9 cellular contexts compared by ENCODE assay signal in genomic region chr12:52035926-52036325, GRCh38. TPM values are rescaled to one million over a fixed set of nuclear protein-coding genes. Genes with fewer than 3 reads are reported as not detected.
A peak's percentile ranks its signal among the peaks of the same experiment; 100 is the strongest.
DNase-seq lines count a peak whose midpoint lies in the region; ATAC-seq and TF ChIP-seq lines count a peak whose summit lies in the region.
"Had no signal": no experiment of that assay in that cellular context is flagged by ENCODE, and none has a peak within 500 bp of the region (broad histone marks: within the 10 kb centered on the region; RNA-seq: fewer than 3 reads in every experiment).

No MANE protein-coding gene starts in this region.

- TF ChIP-seq POLR2A in vagina (IDR thresholded peaks at IDR 0.05) = no peak

- H3K4me3 Mint-ChIP-seq in chondrocyte (ENCODE audit: unreplicated experiment) (peak overlapping the region; percentile 47), natural killer cell (peak overlapping the region; percentile 60)

- 76 to 83% methylated on average over 2 of the region's 2 CpGs for WGBS in heart right ventricle, 2 donors

- peaks cover 54% of the 10 kb centered on the region for H3K4me1 Mint-ChIP-seq in chondrocyte (ENCODE audit: low read depth)
- H3K4me1 Mint-ChIP-seq in natural killer cell = peaks cover 6 to 21% of the 10 kb centered on the region in 2 donors

- TF ChIP-seq CTCF in heart right ventricle (IDR thresholded peaks at IDR 0.05) (no peak), chondrocyte (IDR thresholded peaks at IDR 0.05) (no peak), natural killer cell (IDR thresholded peaks at IDR 0.05) (no peak), vagina (IDR thresholded peaks at IDR 0.05) (no peak), GM10248 (IDR thresholded peaks at IDR 0.05; ENCODE audit: control extremely low read depth, extremely low read depth, low read depth, missing control alignments) (no peak)

- DNase-seq in heart right ventricle = no peak
- no peak for DNase-seq in Right ventricle myocardium superior
- DNase-seq in chondrocyte (ENCODE audit: low spot score) = no peak
- DNase-seq in natural killer cell = no peak
- DNase-seq in vagina (ENCODE audit: extremely low spot score in 2 of 2) = no peak
- DNase-seq in pons (ENCODE audit: low spot score) = no peak
- DNase-seq in NCI-H69 (lab: John Stamatoyannopoulos, UW) = no peak
- DNase-seq in GM10248 (ENCODE audit: extremely low spot score) = no peak
- DNase-seq: NCI-H345 had no signal

- intact Hi-C loops in heart right ventricle (cut with DNase I) (no loop called here), Right ventricle myocardium superior (cut with DNase I) (no loop called here), natural killer cell (cut with micrococcal nuclease) (no loop called here), vagina (cut with DNase I) (no loop called here)

- CTCF ChIA-PET in GM10248 (lab: Yijun Ruan, JAX) = interaction anchor here (1.2 to 33.0 kb wide), 4 partner anchors 10 to 86 kb away, joined by 3 to 1220 read pairs (median 88); partner anchors contain the start of genes ATG101, NR4A1 and SMIM41

- H3K27ac ChIP-seq in heart right ventricle (peak overlapping the region in 7 of 10 donors; percentile 74 to 95 (median 94)), vagina (peak overlapping the region; percentile 98)

- no peaks in the 10 kb centered on the region for H3K36me3 ChIP-seq in heart right ventricle
- H3K36me3 ChIP-seq in vagina = no peaks in the 10 kb centered on the region

- H3K36me3 Mint-ChIP-seq in chondrocyte (ENCODE audit: low read depth) (no peaks in the 10 kb centered on the region), natural killer cell (no peaks in the 10 kb centered on the region)

- H3K27ac Mint-ChIP-seq in chondrocyte (ENCODE audit: unreplicated experiment) (peak overlapping the region; percentile 88), natural killer cell (peak overlapping the region; percentile 77 to 87)

- H3K27me3 ChIP-seq in heart right ventricle (peaks cover 0 to 5% (median 0%) of the 10 kb centered on the region in 7 donors), vagina (no peaks in the 10 kb centered on the region)

- H3K9me3 Mint-ChIP-seq in chondrocyte (ENCODE audit: low read depth) (no peaks in the 10 kb centered on the region), natural killer cell (no peaks in the 10 kb centered on the region)

- POLR2A ChIA-PET in GM10248 (lab: Yijun Ruan, JAX) = interaction anchor here (1.5 kb wide), 1 partner anchor 15 kb away, joined by 6 read pairs; the partner anchor contains the start of gene NR4A1

- H3K27me3 Mint-ChIP-seq in chondrocyte (ENCODE audit: low read depth) (no peaks in the 10 kb centered on the region), natural killer cell (ENCODE audit: low read depth in 2 of 2) (peaks cover 0 to 11% of the 10 kb centered on the region in 2 donors)

- no peak for ATAC-seq in heart right ventricle
- no peak for ATAC-seq in Right ventricle myocardium superior (ENCODE audit: poor library complexity)
- ATAC-seq in natural killer cell = no peak

- H3K4me1 ChIP-seq in heart right ventricle (peaks cover 27 to 87% (median 69%) of the 10 kb centered on the region in 9 donors), vagina (peaks cover 50% of the 10 kb centered on the region)

- no peaks in the 10 kb centered on the region for H3K9me3 ChIP-seq in heart right ventricle
- no peaks in the 10 kb centered on the region for H3K9me3 ChIP-seq in vagina

- H3K4me3 ChIP-seq in heart right ventricle (no peak overlapping the region), vagina (no peak overlapping the region)

RNA-seq across cellular contexts. Expression of gene NR4A1, which starts 15.3 kb away (rescaled TPM):
- total RNA-seq in heart right ventricle = 100 to 1,000 TPM in 6 of 10 donors, 10 to 100 TPM in 4; 34.6 to 588 (median 105) TPM
- 10 to 100 TPM; 53.2 to 83.0 TPM for polyA plus RNA-seq in heart right ventricle
- total RNA-seq in Right ventricle myocardium superior = 46.1 TPM
- total RNA-seq in chondrocyte = 5.7 to 7.6 TPM (median 7.3 TPM) in 3 replicates
- 100 to 1,000 TPM in 1 of 3 donors, 10 to 100 TPM in 2; 72.5 to 177 (median 96.7) TPM for total RNA-seq in natural killer cell
- 465 TPM for total RNA-seq in vagina

RNA-seq across cellular contexts. Expression of gene TAMALIN, which starts 29.2 kb away (rescaled TPM):
- total RNA-seq in heart right ventricle = 10 to 100 TPM; 16.6 to 47.0 (median 23.9) TPM
- 10 to 100 TPM; 27.2 to 58.8 TPM for polyA plus RNA-seq in heart right ventricle
- total RNA-seq in Right ventricle myocardium superior = 19.8 TPM
- 11.1 to 15.7 TPM (median 13.7 TPM) in 3 replicates for total RNA-seq in chondrocyte
- 100 to 1,000 TPM; 403 to 663 (median 424) TPM for total RNA-seq in natural killer cell
- total RNA-seq in vagina = 47.1 TPM

RNA-seq across cellular contexts. Expression of gene ATG101, which starts 33.9 kb away (rescaled TPM):
- total RNA-seq in heart right ventricle = 10 to 100 TPM; 17.5 to 31.8 (median 22.2) TPM
- polyA plus RNA-seq in heart right ventricle = 10 to 100 TPM; 14.6 to 90.2 TPM
- 23.5 TPM for total RNA-seq in Right ventricle myocardium superior
- total RNA-seq in chondrocyte = 48.0 to 55.1 TPM (median 50.5 TPM) in 3 replicates
- 10 to 100 TPM; 18.6 to 32.8 (median 23.3) TPM for total RNA-seq in natural killer cell
- 27.7 TPM for total RNA-seq in vagina

RNA-seq across cellular contexts. Expression of gene SMIM41, which starts 43.6 kb away (rescaled TPM):
- total RNA-seq in heart right ventricle (under 1 TPM in 3 of 10 donors, not detected in 7; 0.19 to 0.52 (median 0.26) TPM), Right ventricle myocardium superior (0.35 TPM), chondrocyte (not detected in 3 replicates), natural killer cell (not detected), vagina (1.5 TPM)
- polyA plus RNA-seq in heart right ventricle = under 1 TPM in 1 of 2 donors, not detected in 1; 0.29 TPM
